Comparison of ENCODE assay signal across 9 cellular contexts in genomic region chr1:9066945-9067807, GRCh38. TPM values are rescaled to one million over a fixed set of nuclear protein-coding genes. Genes with fewer than 3 reads are reported as not detected.
DNase-seq lines count a peak whose midpoint lies in the region; ATAC-seq, FAIRE-seq and TF ChIP-seq lines count a peak whose summit lies in the region.
"Had no signal": no experiment of that assay in that cellular context is flagged by ENCODE, and none has a peak within 500 bp of the region (broad histone marks: within the 10 kb centered on the region; RNA-seq: fewer than 3 reads in every experiment).

No MANE protein-coding gene starts in this region.

- H2AFZ ChIP-seq in MM.1S (ENCODE audit: low read length) = no peak overlapping the region

- H3K27me3 Mint-ChIP-seq in glutamatergic neuron (ENCODE audit: unreplicated experiment) = peaks cover 2% of the 10 kb centered on the region

- no peaks in the 10 kb centered on the region for H3K9me2 ChIP-seq in MM.1S (replicated peaks; ENCODE audit: insufficient read depth, low read length)

- no peaks in the 10 kb centered on the region for H4K20me1 ChIP-seq in MM.1S (ENCODE audit: insufficient read depth, low read length)

- H3K79me2 ChIP-seq in MM.1S (ENCODE audit: low read length) = no peaks in the 10 kb centered on the region

- intact Hi-C loops in gastrocnemius medialis (cut with DNase I; ENCODE audit: low total_unique reads) = loop anchor here (1.0 to 10.0 kb wide), 7 partner anchors 60 to 1052 kb away; partner anchors contain the start of genes ENO1 and H6PD

- no peaks in the 10 kb centered on the region for H3K27me3 ChIP-seq in gastrocnemius medialis
- H3K27me3 ChIP-seq in MM.1S (replicated peaks; ENCODE audit: insufficient read depth, low read length) = peaks cover 10% of the 10 kb centered on the region; the same call in 1 of the 2 replicates

- no peaks in the 10 kb centered on the region for H3K36me3 Mint-ChIP-seq in glutamatergic neuron (ENCODE audit: unreplicated experiment)

- peak overlapping the region; percentile 53 for H3K27ac Mint-ChIP-seq in glutamatergic neuron (ENCODE audit: unreplicated experiment)

- no peaks in the 10 kb centered on the region for H3K36me3 ChIP-seq in gastrocnemius medialis
- H3K36me3 ChIP-seq in MM.1S (replicated peaks; ENCODE audit: insufficient read depth, low read length) = no peaks in the 10 kb centered on the region

- H3K4me1 ChIP-seq in gastrocnemius medialis (peaks cover 61 to 62% of the 10 kb centered on the region in 2 donors), MM.1S (ENCODE audit: low read length) (peaks cover 13% of the 10 kb centered on the region)

- no peaks in the 10 kb centered on the region for H3K9me3 ChIP-seq in gastrocnemius medialis
- no peaks in the 10 kb centered on the region for H3K9me3 ChIP-seq in MM.1S (replicated peaks; ENCODE audit: insufficient read depth, low read length)

- H3K4me1 Mint-ChIP-seq in glutamatergic neuron (ENCODE audit: low read depth, unreplicated experiment) = peaks cover 29% of the 10 kb centered on the region

- TF ChIP-seq POLR2A in GM12891 (IDR thresholded peaks at IDR 0.05; ENCODE audit: low read depth, low read length) (peak; percentile 43; the same call in 1 of the 2 replicates), gastrocnemius medialis (IDR thresholded peaks at IDR 0.05) (peak; percentile 80 to 86)

- H3F3A ChIP-seq in MM.1S (ENCODE audit: insufficient read depth, low read length) = no peaks in the 10 kb centered on the region

- H3K9me3 Mint-ChIP-seq in glutamatergic neuron (ENCODE audit: unreplicated experiment) = no peaks in the 10 kb centered on the region

- H3K4me3 ChIP-seq in gastrocnemius medialis (no peak overlapping the region), MM.1S (ENCODE audit: low read length) (no peak overlapping the region)

- no peak overlapping the region for H3K4me2 ChIP-seq in MM.1S (ENCODE audit: low read depth, low read length)

- H3K4me3 Mint-ChIP-seq in glutamatergic neuron (ENCODE audit: unreplicated experiment) = no peak overlapping the region

- peak; percentile 86 for FAIRE-seq in GM12891 (lab: Jason Lieb, UNC)

- ATAC-seq in gastrocnemius medialis (peak; percentile 54 to 64), GM21717 (IDR thresholded peaks at IDR 0.05; ENCODE audit: unreplicated experiment) (no peak)

- DNase-seq in GM12891 (ENCODE audit: insufficient read length, low spot score) (no peak), T1000 (lab: John Stamatoyannopoulos, UW) (peak; percentile 71), glutamatergic neuron (no peak), gastrocnemius medialis (peak; percentile 90 to 92), LoVo (ENCODE audit: low spot score) (no peak), NCI-H2171 treated with DMSO at 0.1 percent for 48 hours (lab: John Stamatoyannopoulos, UW) (no peak), MM.1S (no peak)

- peak overlapping the region; percentile 86 to 98 (median 92) for H3K27ac ChIP-seq in gastrocnemius medialis
- H3K27ac ChIP-seq in MM.1S (ENCODE audit: low read length) = no peak overlapping the region

- no peak for TF ChIP-seq CTCF in glutamatergic neuron (IDR thresholded peaks at IDR 0.05; ENCODE audit: partially characterized antibody, unreplicated experiment)
- no peak for TF ChIP-seq CTCF in gastrocnemius medialis (IDR thresholded peaks at IDR 0.05 in 4 of 5, conservative IDR thresholded peaks at IDR 0.05 in 1 of 5)
- no peak for TF ChIP-seq CTCF in MM.1S (IDR thresholded peaks at IDR 0.05; ENCODE audit: low read length)

- H3K9ac ChIP-seq in MM.1S (ENCODE audit: low read length) = no peak overlapping the region

- in situ Hi-C loops in gastrocnemius medialis (cut with MboI; ENCODE audit: low sequenced_read_pairs in 4 of 4) = no loop called here

TF ChIP-seq in GM12891, 5 proteins besides CTCF, POLR2A, EP300 and RAD21:
- no peak for TF ChIP-seq PAX5 (IDR thresholded peaks at IDR 0.05; ENCODE audit: insufficient read depth, low read length, severe bottlenecking)
- TF ChIP-seq SPI1 (IDR thresholded peaks at IDR 0.05; ENCODE audit: low read depth, low read length) = no peak
- TF ChIP-seq POLR2AphosphoS5 (IDR thresholded peaks at IDR 0.05; ENCODE audit: low read depth, low read length) = peak; percentile 66; the same call in 1 of the 2 replicates
- TF ChIP-seq TAF1 (IDR thresholded peaks at IDR 0.05; ENCODE audit: low read depth, low read length) = no peak
- no peak for TF ChIP-seq POU2F2 (IDR thresholded peaks at IDR 0.05; ENCODE audit: low read depth, low read length)

RNA-seq across cellular contexts. Expression of gene SLC2A5, which starts 2.3 kb away (rescaled TPM):
- polyA plus RNA-seq in GM12891 (2012; ENCODE audit: low read depth, missing spikeins) = 67.7 TPM
- total RNA-seq in glutamatergic neuron (ENCODE audit: unreplicated experiment) (0.64 TPM), gastrocnemius medialis (10 to 100 TPM; 11.2 to 34.5 (median 22.8) TPM)
- total RNA-seq: activated CD8-positive, alpha-beta memory T cell treated with anti-CD3 and anti-CD28 coated beads for 36 hours had no signal

RNA-seq across cellular contexts. Expression of gene SLC2A7, which starts 41.0 kb away (rescaled TPM):
- polyA plus RNA-seq in GM12891 (2012; ENCODE audit: low read depth, missing spikeins) = not detected
- total RNA-seq in glutamatergic neuron (ENCODE audit: unreplicated experiment) = not detected
- total RNA-seq in gastrocnemius medialis = not detected
- total RNA-seq: activated CD8-positive, alpha-beta memory T cell treated with anti-CD3 and anti-CD28 coated beads for 36 hours had no signal

Comparison
In these comparisons a context has a peak if more than half of its experiments do, and no peak if none do; other contexts are left out.
1. DNase-seq: peak in T1000 (single experiment) and gastrocnemius medialis (2 of 2); none in GM12891 (single experiment), glutamatergic neuron (single experiment), LoVo (single experiment), NCI-H2171 treated with DMSO at 0.1 percent for 48 hours (single experiment) and MM.1S (single experiment).